Comparison of ENCODE assay signal across 1 cellular context in genomic region chr4:38774181-38774580, GRCh38.
TF ChIP-seq lines count a peak whose summit lies in the region.

No MANE protein-coding gene starts in this region.

TF ChIP-seq in GM12878, 131 proteins besides CTCF, POLR2A, EP300 and RAD21 (continued from another document):
- TF ChIP-seq, protein P1, sequence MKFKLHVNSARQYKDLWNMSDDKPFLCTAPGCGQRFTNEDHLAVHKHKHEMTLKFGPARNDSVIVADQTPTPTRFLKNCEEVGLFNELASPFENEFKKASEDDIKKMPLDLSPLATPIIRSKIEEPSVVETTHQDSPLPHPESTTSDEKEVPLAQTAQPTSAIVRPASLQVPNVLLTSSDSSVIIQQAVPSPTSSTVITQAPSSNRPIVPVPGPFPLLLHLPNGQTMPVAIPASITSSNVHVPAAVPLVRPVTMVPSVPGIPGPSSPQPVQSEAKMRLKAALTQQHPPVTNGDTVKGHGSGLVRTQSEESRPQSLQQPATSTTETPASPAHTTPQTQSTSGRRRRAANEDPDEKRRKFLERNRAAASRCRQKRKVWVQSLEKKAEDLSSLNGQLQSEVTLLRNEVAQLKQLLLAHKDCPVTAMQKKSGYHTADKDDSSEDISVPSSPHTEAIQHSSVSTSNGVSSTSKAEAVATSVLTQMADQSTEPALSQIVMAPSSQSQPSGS (IDR thresholded peaks at IDR 0.05; ENCODE audit: low read length): no peak; the same call in 1 of the 2 replicates
- TF ChIP-seq NFYA (IDR thresholded peaks at IDR 0.05; ENCODE audit: borderline replicate concordance, low read depth, low read length): no peak
- TF ChIP-seq MLLT1 (IDR thresholded peaks at IDR 0.05): no peak
- TF ChIP-seq, protein P2, sequence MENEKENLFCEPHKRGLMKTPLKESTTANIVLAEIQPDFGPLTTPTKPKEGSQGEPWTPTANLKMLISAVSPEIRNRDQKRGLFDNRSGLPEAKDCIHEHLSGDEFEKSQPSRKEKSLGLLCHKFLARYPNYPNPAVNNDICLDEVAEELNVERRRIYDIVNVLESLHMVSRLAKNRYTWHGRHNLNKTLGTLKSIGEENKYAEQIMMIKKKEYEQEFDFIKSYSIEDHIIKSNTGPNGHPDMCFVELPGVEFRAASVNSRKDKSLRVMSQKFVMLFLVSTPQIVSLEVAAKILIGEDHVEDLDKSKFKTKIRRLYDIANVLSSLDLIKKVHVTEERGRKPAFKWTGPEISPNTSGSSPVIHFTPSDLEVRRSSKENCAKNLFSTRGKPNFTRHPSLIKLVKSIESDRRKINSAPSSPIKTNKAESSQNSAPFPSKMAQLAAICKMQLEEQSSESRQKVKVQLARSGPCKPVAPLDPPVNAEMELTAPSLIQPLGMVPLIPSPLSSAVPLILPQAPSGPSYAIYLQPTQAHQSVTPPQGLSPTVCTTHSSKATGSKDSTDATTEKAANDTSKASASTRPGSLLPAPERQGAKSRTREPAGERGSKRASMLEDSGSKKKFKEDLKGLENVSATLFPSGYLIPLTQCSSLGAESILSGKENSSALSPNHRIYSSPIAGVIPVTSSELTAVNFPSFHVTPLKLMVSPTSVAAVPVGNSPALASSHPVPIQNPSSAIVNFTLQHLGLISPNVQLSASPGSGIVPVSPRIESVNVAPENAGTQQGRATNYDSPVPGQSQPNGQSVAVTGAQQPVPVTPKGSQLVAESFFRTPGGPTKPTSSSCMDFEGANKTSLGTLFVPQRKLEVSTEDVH (IDR thresholded peaks at IDR 0.05; ENCODE audit: low read depth, partially characterized antibody): no peak
- no peak for TF ChIP-seq HDAC6 (IDR thresholded peaks at IDR 0.05; ENCODE audit: unreplicated experiment)
- no peak for TF ChIP-seq PRDM15 (CRISPR knock-in tag; IDR thresholded peaks at IDR 0.05)
- no peak for TF ChIP-seq CREM (IDR thresholded peaks at IDR 0.05; ENCODE audit: low read depth)
- TF ChIP-seq TARDBP (IDR thresholded peaks at IDR 0.05; ENCODE audit: borderline replicate concordance): no peak
TF ChIP-seq in GM12878: peak in this region for 2.
